Comparison of ENCODE assay signal across 11 cellular contexts in the genomic region with DNA sequence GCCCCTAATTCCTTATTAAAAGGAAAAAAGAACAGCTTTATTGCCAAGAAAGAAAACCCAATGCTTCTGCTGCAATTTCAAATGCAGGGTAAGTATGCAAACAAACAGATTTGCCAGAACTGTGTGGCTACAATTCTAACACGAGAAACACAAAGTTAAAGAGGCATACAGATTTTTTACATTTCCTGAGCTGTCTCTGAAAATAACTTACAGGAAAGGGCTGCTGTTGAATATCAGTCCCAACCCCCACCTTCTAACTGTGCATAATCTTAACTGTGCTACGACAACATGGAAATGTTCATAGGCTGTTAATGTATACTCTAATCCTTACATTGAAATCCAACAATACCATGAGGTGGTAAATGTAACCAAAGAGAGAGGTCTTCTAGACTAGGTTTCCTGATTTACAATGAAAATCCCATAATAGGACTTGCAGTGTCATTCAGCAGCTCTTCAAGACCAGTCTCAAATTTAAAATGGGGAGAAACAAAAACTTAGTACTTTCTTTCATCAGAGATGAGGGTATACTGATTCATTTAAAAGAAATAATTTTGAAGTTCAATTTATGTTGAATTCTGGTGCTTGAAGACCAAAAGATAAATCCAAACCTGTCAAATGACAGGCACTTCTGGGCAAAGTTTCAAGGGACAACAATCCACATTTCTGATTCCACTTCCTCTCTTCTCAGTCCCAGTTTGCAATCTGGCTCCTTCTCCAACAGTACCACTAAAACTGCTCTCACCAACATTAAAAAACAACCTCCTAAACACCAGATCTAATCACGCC. TPM values are rescaled to one million over a fixed set of nuclear protein-coding genes. Genes with fewer than 3 reads are reported as not detected.
A peak's percentile ranks its signal among the peaks of the same experiment; 100 is the strongest.
DNase-seq lines count a peak whose midpoint lies in the region; ATAC-seq and TF ChIP-seq lines count a peak whose summit lies in the region.
"Had no signal": no experiment of that assay in that cellular context is flagged by ENCODE, and none has a peak within 500 bp of the region (broad histone marks: within the 10 kb centered on the region; RNA-seq: fewer than 3 reads in every experiment).

No MANE protein-coding gene starts in this region.

- peaks cover 41% of the 10 kb centered on the region for H3K36me3 Mint-ChIP-seq in nephron progenitor cell (ENCODE audit: low read depth)
- H3K36me3 Mint-ChIP-seq: CD4-positive, alpha-beta memory T cell had no signal

- peak overlapping the region; percentile 22 to 61 (median 48); a peak in 15 of 22 replicates for H3K9ac ChIP-seq in BLaER1 treated with 17β-estradiol and CSF1 and Interleukin-3, amounts not matched to agents 10 nM and 100 nM

- H3K27me3 ChIP-seq in BLaER1 treated with 17β-estradiol and CSF1 and Interleukin-3, amounts not matched to agents 10 nM and 100 nM, result no peaks in the 10 kb centered on the region
- no peaks in the 10 kb centered on the region for H3K27me3 ChIP-seq in dorsolateral prefrontal cortex

- DNase-seq in Kasumi-1 (lab: John Stamatoyannopoulos, UW) (peak; percentile 26 to 45), dorsolateral prefrontal cortex (no peak), nephron progenitor cell (no peak), activated gamma-delta T cell treated with Interleukin-2 at 50 U/mL for 16 hours (no peak), nucleus accumbens (lab: John Stamatoyannopoulos, UW) (no peak)
- DNase-seq: CD4-positive, alpha-beta memory T cell; effector CD4-positive, alpha-beta T cell; RPMI8226 had no signal

- no peak overlapping the region for H3K4me3 Mint-ChIP-seq in nephron progenitor cell
- H3K4me3 Mint-ChIP-seq: CD4-positive, alpha-beta memory T cell had no signal

- H4K20me1 ChIP-seq in BLaER1 treated with 17β-estradiol and CSF1 and Interleukin-3, amounts not matched to agents 10 nM and 100 nM, result no peaks in the 10 kb centered on the region

- H3K27ac ChIP-seq in BLaER1 treated with 17β-estradiol and CSF1 and Interleukin-3, amounts not matched to agents 10 nM and 100 nM, result peak overlapping the region; percentile 35 to 81 (median 72); a peak in 19 of 22 replicates
- H3K27ac ChIP-seq in dorsolateral prefrontal cortex, result peak overlapping the region in 50 of 59 donors; percentile 1 to 87 (median 68)

- peaks cover 0 to 12% (median 2%) of the 10 kb centered on the region in 11 experiments; a peak in 3 of 22 replicates for H3K36me3 ChIP-seq in BLaER1 treated with 17β-estradiol and CSF1 and Interleukin-3, amounts not matched to agents 10 nM and 100 nM

- H3K4me3 ChIP-seq in BLaER1 treated with 17β-estradiol and CSF1 and Interleukin-3, amounts not matched to agents 10 nM and 100 nM, result peak overlapping the region in 7 of 10 experiments; percentile 9 to 38 (median 17); a peak in 9 of 20 replicates
- H3K4me3 ChIP-seq in dorsolateral prefrontal cortex, result peak overlapping the region in 1 of 59 donors; percentile 7

- peak overlapping the region; percentile 72 to 91 (median 82) for H3K4me2 ChIP-seq in BLaER1 treated with 17β-estradiol and CSF1 and Interleukin-3, amounts not matched to agents 10 nM and 100 nM

- intact Hi-C loops in dorsolateral prefrontal cortex (cut with DNase I), result no loop called here

- H3K9me3 Mint-ChIP-seq in nephron progenitor cell, result no peaks in the 10 kb centered on the region
- H3K9me3 Mint-ChIP-seq: CD4-positive, alpha-beta memory T cell had no signal

- no peaks in the 10 kb centered on the region for H3K27me3 Mint-ChIP-seq in nephron progenitor cell (ENCODE audit: low read depth, poor library complexity)

- peaks cover 49 to 90% (median 58%) of the 10 kb centered on the region in 10 experiments for H3K4me1 ChIP-seq in BLaER1 treated with 17β-estradiol and CSF1 and Interleukin-3, amounts not matched to agents 10 nM and 100 nM

- TF ChIP-seq CTCF in dorsolateral prefrontal cortex (IDR thresholded peaks at IDR 0.05 in 54 of 56, conservative IDR thresholded peaks at IDR 0.05 in 2 of 56; ENCODE audit: low read depth in 1 of 56, partially characterized antibody in 56 of 56) (no peak), nephron progenitor cell (IDR thresholded peaks at IDR 0.05) (no peak)

- peaks cover 0 to 13% (median 6%) of the 10 kb centered on the region in 11 experiments; a peak in 8 of 22 replicates for H3K9me3 ChIP-seq in BLaER1 treated with 17β-estradiol and CSF1 and Interleukin-3, amounts not matched to agents 10 nM and 100 nM (replicated peaks in 1 of 11)

- peak overlapping the region; percentile 8 for H3K27ac Mint-ChIP-seq in nephron progenitor cell
- H3K27ac Mint-ChIP-seq: CD4-positive, alpha-beta memory T cell had no signal

- ATAC-seq in HG02870 (IDR thresholded peaks at IDR 0.05; ENCODE audit: unreplicated experiment) (no peak), HG03432 (IDR thresholded peaks at IDR 0.05; ENCODE audit: unreplicated experiment) (no peak)

- H3K4me1 Mint-ChIP-seq in nephron progenitor cell, result peaks cover 65% of the 10 kb centered on the region
- H3K4me1 Mint-ChIP-seq: CD4-positive, alpha-beta memory T cell had no signal

RNA-seq across cellular contexts. Expression of gene FGD6, which starts 14.4 kb away (rescaled TPM):
- 10 to 100 TPM; 10.5 to 41.6 (median 21.8) TPM for total RNA-seq in dorsolateral prefrontal cortex

RNA-seq across cellular contexts. Expression of gene VEZT, which starts 14.7 kb away (rescaled TPM):
- total RNA-seq in dorsolateral prefrontal cortex, result 100 to 1,000 TPM in 96 of 120 experiments, 10 to 100 TPM in 24; 79.5 to 165 (median 110) TPM

Comparison
In these comparisons a context has a peak if more than half of its experiments do, and no peak if none do; other contexts are left out.
1. DNase-seq: peak in Kasumi-1 (2 of 2); none in dorsolateral prefrontal cortex (0 of 10), nephron progenitor cell (single experiment), activated gamma-delta T cell treated with Interleukin-2 at 50 U/mL for 16 hours (single experiment) and nucleus accumbens (0 of 56).